ENCODE assay signal across 1 cellular context in the genomic region with DNA sequence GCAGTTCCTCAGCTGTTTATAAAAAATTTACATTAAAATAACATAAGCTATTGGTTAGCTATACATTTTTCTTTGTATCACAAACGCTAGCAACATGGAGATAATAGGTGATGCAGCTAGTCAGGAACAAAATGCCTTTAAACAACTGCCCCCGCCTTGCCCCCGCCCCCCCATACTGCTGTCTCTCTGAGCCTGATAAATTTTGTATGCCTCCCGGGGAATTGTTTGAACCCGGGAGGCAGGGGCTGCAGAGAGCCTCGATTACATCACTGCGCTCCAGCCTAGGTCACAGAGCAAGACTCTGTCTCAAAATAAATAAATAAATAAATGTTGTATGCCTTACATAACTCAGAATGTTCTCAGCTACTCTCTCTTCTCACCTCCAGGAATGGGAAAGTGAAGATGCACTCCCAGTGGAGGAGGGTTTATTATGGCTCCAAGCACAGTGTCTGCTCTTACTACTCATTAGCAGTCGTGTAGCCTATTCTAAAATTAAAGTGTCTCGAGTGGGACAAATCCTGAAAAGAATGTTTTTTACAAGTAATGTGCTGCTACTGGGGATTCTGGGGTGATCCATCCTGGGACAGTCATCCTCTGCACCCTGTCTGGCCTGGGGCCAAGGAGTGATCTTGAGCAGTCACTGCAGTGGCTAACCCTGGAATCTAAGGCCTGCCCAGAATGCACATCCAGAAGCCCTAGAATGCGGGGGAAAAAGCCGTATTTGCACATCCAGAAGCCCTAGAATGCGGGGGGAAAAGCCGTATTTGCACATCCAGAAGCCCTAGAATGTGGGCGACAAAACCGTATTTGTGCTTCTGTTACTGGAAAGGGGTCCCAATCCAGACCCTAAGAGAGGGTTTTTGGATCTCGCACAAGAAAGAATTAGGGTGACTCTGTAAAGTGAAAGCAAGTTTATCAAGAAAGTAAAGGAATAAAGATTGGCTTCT.
TF ChIP-seq lines count a peak whose summit lies in the region.

No MANE protein-coding gene starts in this region.

TF ChIP-seq in SK-N-SH, 30 proteins besides CTCF, POLR2A, EP300 and RAD21 (continued from another document):
- TF ChIP-seq ZBTB33 (IDR thresholded peaks at IDR 0.05; ENCODE audit: borderline replicate concordance, low read depth) (no peak), RCOR1 (IDR thresholded peaks at IDR 0.05; ENCODE audit: low read length) (no peak), TEAD4 (IDR thresholded peaks at IDR 0.05; ENCODE audit: borderline replicate concordance, insufficient read depth) (peak; percentile 60; the same call in 1 of the 2 replicates), TAF1 (IDR thresholded peaks at IDR 0.05; ENCODE audit: borderline replicate concordance, low read depth, low read length) (no peak), SMC3 (IDR thresholded peaks at IDR 0.05; ENCODE audit: low read depth, low read length) (no peak), FOXM1 (IDR thresholded peaks at IDR 0.05; ENCODE audit: low read depth) (no peak), RFX5 (IDR thresholded peaks at IDR 0.05; ENCODE audit: low read length) (no peak), FOSL2 (IDR thresholded peaks at IDR 0.05; ENCODE audit: borderline replicate concordance, low read depth) (peak; percentile 23; the same call in 1 of the 2 replicates), NRF1 (IDR thresholded peaks at IDR 0.05; ENCODE audit: low read depth, low read length) (no peak), GATA2 (CRISPR knock-in tag; IDR thresholded peaks at IDR 0.05) (no peak), POLR2AphosphoS5 (IDR thresholded peaks at IDR 0.05; ENCODE audit: low read depth, low read length) (peak; percentile 52; the same call in 1 of the 2 replicates), CHD2 (IDR thresholded peaks at IDR 0.05; ENCODE audit: low read length, partially characterized antibody) (no peak), NFIC (IDR thresholded peaks at IDR 0.05; ENCODE audit: borderline replicate concordance) (peak; percentile 86), FOXJ3 (CRISPR knock-in tag; IDR thresholded peaks at IDR 0.05) (no peak), MXI1 (IDR thresholded peaks at IDR 0.05; ENCODE audit: low read depth, low read length) (no peak), MEF2A (IDR thresholded peaks at IDR 0.05; ENCODE audit: borderline replicate concordance, low read depth) (no peak), YY1 (IDR thresholded peaks at IDR 0.05; ENCODE audit: low read depth) (no peak), SIN3A (IDR thresholded peaks at IDR 0.05; ENCODE audit: borderline replicate concordance, low read depth, low read length) (no peak)
- TF ChIP-seq, protein P1, sequence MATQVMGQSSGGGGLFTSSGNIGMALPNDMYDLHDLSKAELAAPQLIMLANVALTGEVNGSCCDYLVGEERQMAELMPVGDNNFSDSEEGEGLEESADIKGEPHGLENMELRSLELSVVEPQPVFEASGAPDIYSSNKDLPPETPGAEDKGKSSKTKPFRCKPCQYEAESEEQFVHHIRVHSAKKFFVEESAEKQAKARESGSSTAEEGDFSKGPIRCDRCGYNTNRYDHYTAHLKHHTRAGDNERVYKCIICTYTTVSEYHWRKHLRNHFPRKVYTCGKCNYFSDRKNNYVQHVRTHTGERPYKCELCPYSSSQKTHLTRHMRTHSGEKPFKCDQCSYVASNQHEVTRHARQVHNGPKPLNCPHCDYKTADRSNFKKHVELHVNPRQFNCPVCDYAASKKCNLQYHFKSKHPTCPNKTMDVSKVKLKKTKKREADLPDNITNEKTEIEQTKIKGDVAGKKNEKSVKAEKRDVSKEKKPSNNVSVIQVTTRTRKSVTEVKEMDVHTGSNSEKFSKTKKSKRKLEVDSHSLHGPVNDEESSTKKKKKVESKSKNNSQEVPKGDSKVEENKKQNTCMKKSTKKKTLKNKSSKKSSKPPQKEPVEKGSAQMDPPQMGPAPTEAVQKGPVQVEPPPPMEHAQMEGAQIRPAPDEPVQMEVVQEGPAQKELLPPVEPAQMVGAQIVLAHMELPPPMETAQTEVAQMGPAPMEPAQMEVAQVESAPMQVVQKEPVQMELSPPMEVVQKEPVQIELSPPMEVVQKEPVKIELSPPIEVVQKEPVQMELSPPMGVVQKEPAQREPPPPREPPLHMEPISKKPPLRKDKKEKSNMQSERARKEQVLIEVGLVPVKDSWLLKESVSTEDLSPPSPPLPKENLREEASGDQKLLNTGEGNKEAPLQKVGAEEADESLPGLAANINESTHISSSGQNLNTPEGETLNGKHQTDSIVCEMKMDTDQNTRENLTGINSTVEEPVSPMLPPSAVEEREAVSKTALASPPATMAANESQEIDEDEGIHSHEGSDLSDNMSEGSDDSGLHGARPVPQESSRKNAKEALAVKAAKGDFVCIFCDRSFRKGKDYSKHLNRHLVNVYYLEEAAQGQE (IDR thresholded peaks at IDR 0.05; ENCODE audit: low read depth, low read length) = no peak
- TF ChIP-seq, protein P2, sequence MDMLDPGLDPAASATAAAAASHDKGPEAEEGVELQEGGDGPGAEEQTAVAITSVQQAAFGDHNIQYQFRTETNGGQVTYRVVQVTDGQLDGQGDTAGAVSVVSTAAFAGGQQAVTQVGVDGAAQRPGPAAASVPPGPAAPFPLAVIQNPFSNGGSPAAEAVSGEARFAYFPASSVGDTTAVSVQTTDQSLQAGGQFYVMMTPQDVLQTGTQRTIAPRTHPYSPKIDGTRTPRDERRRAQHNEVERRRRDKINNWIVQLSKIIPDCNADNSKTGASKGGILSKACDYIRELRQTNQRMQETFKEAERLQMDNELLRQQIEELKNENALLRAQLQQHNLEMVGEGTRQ (IDR thresholded peaks at IDR 0.05; ENCODE audit: borderline replicate concordance, low read depth, low read length) = no peak
- TF ChIP-seq, protein P3, sequence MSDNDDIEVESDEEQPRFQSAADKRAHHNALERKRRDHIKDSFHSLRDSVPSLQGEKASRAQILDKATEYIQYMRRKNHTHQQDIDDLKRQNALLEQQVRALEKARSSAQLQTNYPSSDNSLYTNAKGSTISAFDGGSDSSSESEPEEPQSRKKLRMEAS (IDR thresholded peaks at IDR 0.05; ENCODE audit: low read depth) = no peak
